2 cellular contexts compared by ENCODE assay signal in the genomic region with DNA sequence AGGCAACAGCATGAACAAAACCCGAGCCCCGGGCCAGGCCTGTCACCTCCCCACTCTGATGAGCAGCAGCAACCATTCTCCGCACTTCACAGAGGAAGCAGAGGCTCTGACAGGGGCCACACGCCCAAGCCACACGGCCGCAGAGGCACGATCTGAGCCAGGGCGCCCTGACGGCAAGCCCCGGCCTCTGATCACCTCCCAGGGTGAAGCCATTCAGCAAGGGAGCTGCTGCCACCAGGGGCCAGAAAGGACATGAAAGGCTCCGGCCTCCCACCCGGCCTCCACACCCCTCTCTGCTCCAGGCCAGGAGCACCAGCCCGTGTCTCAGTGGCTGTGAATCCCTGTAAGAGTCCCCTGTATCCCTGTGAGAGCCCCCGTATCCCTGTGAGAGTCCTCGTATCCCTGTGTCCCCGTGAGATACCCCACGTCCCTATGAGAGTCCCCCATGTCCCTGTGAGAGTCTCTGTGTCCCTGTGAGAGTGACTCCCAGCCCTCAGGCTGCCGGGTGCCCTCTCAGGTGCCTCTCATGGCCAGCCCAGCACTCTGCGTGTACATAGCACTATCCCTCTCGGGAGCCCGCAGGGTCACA.
TF ChIP-seq lines count a peak whose summit lies in the region.

No MANE protein-coding gene starts in this region.

TF ChIP-seq in SK-N-SH, 30 proteins besides CTCF, POLR2A, EP300 and RAD21 (continued from another document):
- TF ChIP-seq, protein P1, sequence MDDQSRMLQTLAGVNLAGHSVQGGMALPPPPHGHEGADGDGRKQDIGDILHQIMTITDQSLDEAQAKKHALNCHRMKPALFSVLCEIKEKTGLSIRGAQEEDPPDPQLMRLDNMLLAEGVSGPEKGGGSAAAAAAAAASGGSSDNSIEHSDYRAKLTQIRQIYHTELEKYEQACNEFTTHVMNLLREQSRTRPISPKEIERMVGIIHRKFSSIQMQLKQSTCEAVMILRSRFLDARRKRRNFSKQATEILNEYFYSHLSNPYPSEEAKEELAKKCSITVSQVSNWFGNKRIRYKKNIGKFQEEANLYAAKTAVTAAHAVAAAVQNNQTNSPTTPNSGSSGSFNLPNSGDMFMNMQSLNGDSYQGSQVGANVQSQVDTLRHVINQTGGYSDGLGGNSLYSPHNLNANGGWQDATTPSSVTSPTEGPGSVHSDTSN (IDR thresholded peaks at IDR 0.05) = no peak
- no peak for TF ChIP-seq FOSL2 (IDR thresholded peaks at IDR 0.05; ENCODE audit: borderline replicate concordance, low read depth)
- no peak for TF ChIP-seq SIN3A (IDR thresholded peaks at IDR 0.05; ENCODE audit: borderline replicate concordance, low read depth, low read length)
- no peak for TF ChIP-seq TCF12 (IDR thresholded peaks at IDR 0.05)
- no peak for TF ChIP-seq SMC3 (IDR thresholded peaks at IDR 0.05; ENCODE audit: low read depth, low read length)
- no peak for TF ChIP-seq REST (IDR thresholded peaks at IDR 0.05; ENCODE audit: low read depth, low read length)
- TF ChIP-seq MXI1 (IDR thresholded peaks at IDR 0.05; ENCODE audit: low read depth, low read length) = no peak
- no peak for TF ChIP-seq FOXJ3 (CRISPR knock-in tag; IDR thresholded peaks at IDR 0.05)
- TF ChIP-seq RFX5 (IDR thresholded peaks at IDR 0.05; ENCODE audit: low read length) = no peak
- TF ChIP-seq ELF1 (IDR thresholded peaks at IDR 0.05) = no peak
- no peak for TF ChIP-seq TEAD4 (IDR thresholded peaks at IDR 0.05; ENCODE audit: borderline replicate concordance, insufficient read depth)
- TF ChIP-seq USF2 (IDR thresholded peaks at IDR 0.05; ENCODE audit: borderline replicate concordance, low read depth, low read length) = no peak
- TF ChIP-seq RXRA (IDR thresholded peaks at IDR 0.05; ENCODE audit: borderline replicate concordance, low read depth) = no peak
- TF ChIP-seq USF1 (IDR thresholded peaks at IDR 0.05; ENCODE audit: borderline replicate concordance, low read depth) = no peak
- no peak for TF ChIP-seq YY1 (IDR thresholded peaks at IDR 0.05; ENCODE audit: low read depth)
- TF ChIP-seq POLR2AphosphoS5 (IDR thresholded peaks at IDR 0.05; ENCODE audit: low read depth, low read length) = no peak
- TF ChIP-seq, protein P2, sequence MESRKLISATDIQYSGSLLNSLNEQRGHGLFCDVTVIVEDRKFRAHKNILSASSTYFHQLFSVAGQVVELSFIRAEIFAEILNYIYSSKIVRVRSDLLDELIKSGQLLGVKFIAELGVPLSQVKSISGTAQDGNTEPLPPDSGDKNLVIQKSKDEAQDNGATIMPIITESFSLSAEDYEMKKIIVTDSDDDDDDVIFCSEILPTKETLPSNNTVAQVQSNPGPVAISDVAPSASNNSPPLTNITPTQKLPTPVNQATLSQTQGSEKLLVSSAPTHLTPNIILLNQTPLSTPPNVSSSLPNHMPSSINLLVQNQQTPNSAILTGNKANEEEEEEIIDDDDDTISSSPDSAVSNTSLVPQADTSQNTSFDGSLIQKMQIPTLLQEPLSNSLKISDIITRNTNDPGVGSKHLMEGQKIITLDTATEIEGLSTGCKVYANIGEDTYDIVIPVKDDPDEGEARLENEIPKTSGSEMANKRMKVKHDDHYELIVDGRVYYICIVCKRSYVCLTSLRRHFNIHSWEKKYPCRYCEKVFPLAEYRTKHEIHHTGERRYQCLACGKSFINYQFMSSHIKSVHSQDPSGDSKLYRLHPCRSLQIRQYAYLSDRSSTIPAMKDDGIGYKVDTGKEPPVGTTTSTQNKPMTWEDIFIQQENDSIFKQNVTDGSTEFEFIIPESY (IDR thresholded peaks at IDR 0.05; ENCODE audit: borderline replicate concordance, low read depth) = no peak
- no peak for TF ChIP-seq RCOR1 (IDR thresholded peaks at IDR 0.05; ENCODE audit: low read length)

TF ChIP-seq in SK-N-SH treated with all-trans-retinoic acid at 6 μM for 48 hours, 23 proteins besides CTCF, POLR2A, EP300 and RAD21 (continued from another document):
- TF ChIP-seq, protein P3, sequence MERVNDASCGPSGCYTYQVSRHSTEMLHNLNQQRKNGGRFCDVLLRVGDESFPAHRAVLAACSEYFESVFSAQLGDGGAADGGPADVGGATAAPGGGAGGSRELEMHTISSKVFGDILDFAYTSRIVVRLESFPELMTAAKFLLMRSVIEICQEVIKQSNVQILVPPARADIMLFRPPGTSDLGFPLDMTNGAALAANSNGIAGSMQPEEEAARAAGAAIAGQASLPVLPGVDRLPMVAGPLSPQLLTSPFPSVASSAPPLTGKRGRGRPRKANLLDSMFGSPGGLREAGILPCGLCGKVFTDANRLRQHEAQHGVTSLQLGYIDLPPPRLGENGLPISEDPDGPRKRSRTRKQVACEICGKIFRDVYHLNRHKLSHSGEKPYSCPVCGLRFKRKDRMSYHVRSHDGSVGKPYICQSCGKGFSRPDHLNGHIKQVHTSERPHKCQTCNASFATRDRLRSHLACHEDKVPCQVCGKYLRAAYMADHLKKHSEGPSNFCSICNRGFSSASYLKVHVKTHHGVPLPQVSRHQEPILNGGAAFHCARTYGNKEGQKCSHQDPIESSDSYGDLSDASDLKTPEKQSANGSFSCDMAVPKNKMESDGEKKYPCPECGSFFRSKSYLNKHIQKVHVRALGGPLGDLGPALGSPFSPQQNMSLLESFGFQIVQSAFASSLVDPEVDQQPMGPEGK (CRISPR knock-in tag; IDR thresholded peaks at IDR 0.05; ENCODE audit: borderline replicate concordance) = no peak
